In the genomic region with DNA sequence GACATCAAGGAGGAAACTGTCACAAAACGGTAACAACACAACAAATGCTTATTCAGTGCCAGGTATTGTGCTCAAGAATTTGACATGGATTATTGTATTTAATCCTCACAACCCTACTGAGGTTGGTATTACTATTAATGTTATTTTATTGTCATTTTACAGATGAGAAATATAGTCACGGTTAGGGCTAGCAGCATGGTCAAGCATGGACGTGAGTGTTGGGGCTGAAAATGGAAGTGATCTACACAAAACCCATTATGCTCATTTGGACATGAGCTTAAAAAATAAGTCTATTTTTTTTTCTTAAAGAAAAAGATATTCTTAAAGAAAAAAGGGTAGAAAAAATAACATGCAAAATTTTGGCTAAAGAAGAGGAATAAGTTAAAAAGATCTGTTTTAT, we compare ENCODE assay signal across 5 cellular contexts.
"Had no signal": no experiment of that assay in that cellular context is flagged by ENCODE, and none has a peak within 500 bp of the region (broad histone marks: within the 10 kb centered on the region; RNA-seq: fewer than 3 reads in every experiment).

No MANE protein-coding gene starts in this region.

- H3K27ac Mint-ChIP-seq: GM23338, H9 had no signal

- H3K9me3 Mint-ChIP-seq: GM23338, H9 had no signal

- H3K4me3 Mint-ChIP-seq: GM23338, H9 had no signal

- H3K4me1 Mint-ChIP-seq: GM23338 had no signal

- ATAC-seq: GM23338, K562 had no signal

- DNase-seq: H9, HCEC 1CT, IMR-90 had no signal

- H3K4me3 ChIP-seq: GM23338, K562 had no signal
